18 cellular contexts compared by ENCODE assay signal in genomic region chr1:46205794-46206193, GRCh38. TPM values are rescaled to one million over a fixed set of nuclear protein-coding genes. Genes with fewer than 3 reads are reported as not detected.
DNase-seq lines count a peak whose midpoint lies in the region; ATAC-seq and TF ChIP-seq lines count a peak whose summit lies in the region.
"Had no signal": no experiment of that assay in that cellular context is flagged by ENCODE, and none has a peak within 500 bp of the region (broad histone marks: within the 10 kb centered on the region; RNA-seq: fewer than 3 reads in every experiment).

No MANE protein-coding gene starts in this region.

- TF ChIP-seq EP300 in esophagus muscularis mucosa (IDR thresholded peaks at IDR 0.05) (no peak), tibial nerve (IDR thresholded peaks at IDR 0.05) (peak in 1 of 2 donors; percentile 55)

- CTCF ChIA-PET in CD4-positive, alpha-beta memory T cell (lab: Charles Lee; ENCODE audit: partially characterized antibody): interaction anchor here (1.2 kb wide), 1 partner anchor 18 kb away, joined by 5 read pairs; no protein-coding TSS in a partner anchor

- 55% methylated on average over 3 of the region's 3 CpGs for WGBS in esophagus muscularis mucosa
- 14 to 16% methylated on average over 3 of the region's 3 CpGs for WGBS in tibial nerve, 2 donors

- intact Hi-C loops in esophagus muscularis mucosa (cut with DNase I): no loop called here
- intact Hi-C loops in CD4-positive, alpha-beta memory T cell (cut with micrococcal nuclease): no loop called here

- no peaks in the 10 kb centered on the region for H3K36me3 Mint-ChIP-seq in CD4-positive, alpha-beta memory T cell

- TF ChIP-seq CTCF in esophagus muscularis mucosa (IDR thresholded peaks at IDR 0.05): no peak
- no peak for TF ChIP-seq CTCF in tibial nerve (IDR thresholded peaks at IDR 0.05)

- peak overlapping the region; percentile 2 for H3K9ac ChIP-seq in mucosa of stomach (ENCODE audit: low read length)

- H3K4me1 Mint-ChIP-seq in CD4-positive, alpha-beta memory T cell: peaks cover 3 to 17% (median 5%) of the 10 kb centered on the region in 4 donors

- peaks cover 0 to 3% (median 0%) of the 10 kb centered on the region in 8 donors for H3K9me3 Mint-ChIP-seq in CD4-positive, alpha-beta memory T cell
- H3K9me3 Mint-ChIP-seq: activated CD4-positive, alpha-beta T cell treated with anti-CD3 and anti-CD28 coated beads, Interleukin-2, amount 10 ng/mL, durations not matched to agents 7 days and 5 days; IgD-negative memory B cell had no signal

- H3K27ac Mint-ChIP-seq in CD4-positive, alpha-beta memory T cell: no peak overlapping the region
- H3K27ac Mint-ChIP-seq: activated CD4-positive, alpha-beta T cell treated with anti-CD3 and anti-CD28 coated beads, Interleukin-2, amount 10 ng/mL, durations not matched to agents 7 days and 5 days; IgD-negative memory B cell had no signal

- POLR2A ChIA-PET in CD4-positive, alpha-beta memory T cell (lab: Charles Lee; ENCODE audit: partially characterized antibody): no interaction called here

- H3K27me3 Mint-ChIP-seq in CD4-positive, alpha-beta memory T cell: peaks cover 0 to 2% of the 10 kb centered on the region in 2 donors

- ATAC-seq in GM21390 (IDR thresholded peaks at IDR 0.05; ENCODE audit: unreplicated experiment) (no peak), GM21529 (IDR thresholded peaks at IDR 0.05; ENCODE audit: unreplicated experiment) (no peak)

- H3K27me3 ChIP-seq in esophagus muscularis mucosa (no peaks in the 10 kb centered on the region), mucosa of stomach (ENCODE audit: control insufficient read depth, insufficient read depth, low read length) (peaks cover 5% of the 10 kb centered on the region), tibial nerve (no peaks in the 10 kb centered on the region)
- no peaks in the 10 kb centered on the region for H3K27me3 ChIP-seq in CD4-positive, alpha-beta memory T cell (ENCODE audit: insufficient read depth, low read length)

- DNase-seq in esophagus muscularis mucosa (ENCODE audit: extremely low spot score): no peak
- no peak for DNase-seq in tibial nerve (ENCODE audit: low spot score in 2 of 2)
- DNase-seq in CD4-positive, alpha-beta memory T cell: no peak
- DNase-seq: activated CD4-positive, alpha-beta T cell treated with anti-CD3 and anti-CD28 coated beads, Interleukin-2, amount 10 ng/mL, durations not matched to agents 7 days and 5 days; activated naive CD4-positive, alpha-beta T cell treated with anti-CD3 and anti-CD28 coated beads, Interleukin-2, amount 50 U/mL, for 16 hours; activated T-cell treated with anti-CD3 and anti-CD28 coated beads for 4 hours; DMS153; effector CD8-positive, alpha-beta T cell; NCI-H526 treated with DMSO at 0.1 percent for 48 hours; OCI-M1; posterior cingulate gyrus had no signal

- no peak for TF ChIP-seq POLR2A in esophagus muscularis mucosa (IDR thresholded peaks at IDR 0.05; ENCODE audit: low read depth)
- no peak for TF ChIP-seq POLR2A in tibial nerve (IDR thresholded peaks at IDR 0.05)

- H3K36me3 ChIP-seq in esophagus muscularis mucosa: peaks cover 0 to 11% (median 7%) of the 10 kb centered on the region in 4 donors
- H3K36me3 ChIP-seq in mucosa of stomach (ENCODE audit: control insufficient read depth, insufficient read depth, low read length): no peaks in the 10 kb centered on the region
- H3K36me3 ChIP-seq in tibial nerve: peaks cover 0 to 8% (median 0%) of the 10 kb centered on the region in 3 donors
- H3K36me3 ChIP-seq in CD4-positive, alpha-beta memory T cell (ENCODE audit: insufficient read depth, low read length): no peaks in the 10 kb centered on the region

- peaks cover 28 to 44% (median 39%) of the 10 kb centered on the region in 4 donors for H3K4me1 ChIP-seq in esophagus muscularis mucosa
- H3K4me1 ChIP-seq in mucosa of stomach (ENCODE audit: control insufficient read depth, insufficient read depth, low read length): peaks cover 16% of the 10 kb centered on the region
- peaks cover 0 to 46% (median 19%) of the 10 kb centered on the region in 4 donors for H3K4me1 ChIP-seq in tibial nerve
- peaks cover 9% of the 10 kb centered on the region for H3K4me1 ChIP-seq in CD4-positive, alpha-beta memory T cell (ENCODE audit: insufficient read depth, low read length)

- H3K4me3 Mint-ChIP-seq in CD4-positive, alpha-beta memory T cell: no peak overlapping the region
- H3K4me3 Mint-ChIP-seq: activated CD4-positive, alpha-beta T cell treated with anti-CD3 and anti-CD28 coated beads, Interleukin-2, amount 10 ng/mL, durations not matched to agents 7 days and 5 days had no signal

- H3K27ac ChIP-seq in angular gyrus (ENCODE audit: low read depth, low read length): peak overlapping the region; percentile 85
- H3K27ac ChIP-seq in esophagus muscularis mucosa (replicated peaks in 1 of 4): peak overlapping the region; percentile 24 to 90 (median 56)
- H3K27ac ChIP-seq in tibial nerve: peak overlapping the region; percentile 27 to 99 (median 70)
- no peak overlapping the region for H3K27ac ChIP-seq in CD4-positive, alpha-beta memory T cell (ENCODE audit: low read depth, low read length)

- H3K9me3 ChIP-seq in esophagus muscularis mucosa (no peaks in the 10 kb centered on the region), mucosa of stomach (ENCODE audit: control insufficient read depth, low read length) (no peaks in the 10 kb centered on the region), tibial nerve (no peaks in the 10 kb centered on the region)
- no peaks in the 10 kb centered on the region for H3K9me3 ChIP-seq in CD4-positive, alpha-beta memory T cell (ENCODE audit: control insufficient read depth in 1 of 2, low read length in 2 of 2)

- H3K4me3 ChIP-seq in esophagus muscularis mucosa (no peak overlapping the region), mucosa of stomach (ENCODE audit: low read length) (no peak overlapping the region), tibial nerve (no peak overlapping the region)
- H3K4me3 ChIP-seq in CD4-positive, alpha-beta memory T cell (ENCODE audit: low read length in 2 of 2): no peak overlapping the region

RNA-seq across cellular contexts. Expression of gene LURAP1, which starts 2.7 kb away (rescaled TPM):
- total RNA-seq in esophagus muscularis mucosa (10 to 100 TPM in 3 of 4 donors, 1 to 10 TPM in 1; 3.5 to 13.0 (median 11.4) TPM), tibial nerve (10 to 100 TPM; 19.0 to 26.1 (median 23.8) TPM)
- total RNA-seq in CD4-positive, alpha-beta memory T cell: under 1 TPM; 0.86 to 0.93 TPM
- under 1 TPM in 1 of 2 donors, not detected in 1; 0.20 TPM for polyA plus RNA-seq in CD4-positive, alpha-beta memory T cell
- total RNA-seq: activated CD4-positive, alpha-beta T cell treated with anti-CD3 and anti-CD28 coated beads, Interleukin-2, amount 10 ng/mL, durations not matched to agents 7 days and 5 days had no signal
- polyA plus RNA-seq: IgD-negative memory B cell had no signal

RNA-seq across cellular contexts. Expression of gene POMGNT1, which starts 7.6 kb away (rescaled TPM):
- total RNA-seq in esophagus muscularis mucosa (10 to 100 TPM; 31.6 to 47.2 (median 36.9) TPM), tibial nerve (10 to 100 TPM; 53.8 to 71.5 (median 62.8) TPM)
- 10 to 100 TPM; 36.0 to 41.4 TPM for total RNA-seq in CD4-positive, alpha-beta memory T cell
- 10 to 100 TPM; 31.7 to 37.1 TPM for polyA plus RNA-seq in CD4-positive, alpha-beta memory T cell

RNA-seq across cellular contexts. Expression of gene P3R3URF, which starts 29.5 kb away (rescaled TPM):
- total RNA-seq in esophagus muscularis mucosa: not detected
- total RNA-seq in tibial nerve: not detected
- not detected for total RNA-seq in CD4-positive, alpha-beta memory T cell
- not detected for polyA plus RNA-seq in CD4-positive, alpha-beta memory T cell
- total RNA-seq: activated CD4-positive, alpha-beta T cell treated with anti-CD3 and anti-CD28 coated beads, Interleukin-2, amount 10 ng/mL, durations not matched to agents 7 days and 5 days; liver had no signal
- polyA plus RNA-seq: BJ, IgD-negative memory B cell, liver had no signal

RNA-seq across cellular contexts. Expression of gene TSPAN1, which starts 30.9 kb away (rescaled TPM):
- total RNA-seq in esophagus muscularis mucosa (1 to 10 TPM in 3 of 4 donors, under 1 TPM in 1; 0.83 to 1.6 (median 1.5) TPM), tibial nerve (1 to 10 TPM; 3.0 to 8.6 (median 5.6) TPM)
- not detected for total RNA-seq in CD4-positive, alpha-beta memory T cell
- polyA plus RNA-seq in CD4-positive, alpha-beta memory T cell: not detected
- total RNA-seq: activated CD4-positive, alpha-beta T cell treated with anti-CD3 and anti-CD28 coated beads, Interleukin-2, amount 10 ng/mL, durations not matched to agents 7 days and 5 days had no signal
- polyA plus RNA-seq: IgD-negative memory B cell had no signal

RNA-seq across cellular contexts. Expression of gene RAD54L, which starts 41.8 kb away (rescaled TPM):
- total RNA-seq in esophagus muscularis mucosa (1 to 10 TPM in 1 of 4 donors, not detected in 3; 1.2 TPM), tibial nerve (1 to 10 TPM in 3 of 4 donors, not detected in 1; 1.3 to 2.1 (median 1.5) TPM)
- total RNA-seq in CD4-positive, alpha-beta memory T cell: 1 to 10 TPM; 1.0 to 1.1 TPM
- polyA plus RNA-seq in CD4-positive, alpha-beta memory T cell: under 1 TPM in 1 of 2 donors, not detected in 1; 0.46 TPM
